9 cellular contexts compared by ENCODE assay signal in the genomic region with DNA sequence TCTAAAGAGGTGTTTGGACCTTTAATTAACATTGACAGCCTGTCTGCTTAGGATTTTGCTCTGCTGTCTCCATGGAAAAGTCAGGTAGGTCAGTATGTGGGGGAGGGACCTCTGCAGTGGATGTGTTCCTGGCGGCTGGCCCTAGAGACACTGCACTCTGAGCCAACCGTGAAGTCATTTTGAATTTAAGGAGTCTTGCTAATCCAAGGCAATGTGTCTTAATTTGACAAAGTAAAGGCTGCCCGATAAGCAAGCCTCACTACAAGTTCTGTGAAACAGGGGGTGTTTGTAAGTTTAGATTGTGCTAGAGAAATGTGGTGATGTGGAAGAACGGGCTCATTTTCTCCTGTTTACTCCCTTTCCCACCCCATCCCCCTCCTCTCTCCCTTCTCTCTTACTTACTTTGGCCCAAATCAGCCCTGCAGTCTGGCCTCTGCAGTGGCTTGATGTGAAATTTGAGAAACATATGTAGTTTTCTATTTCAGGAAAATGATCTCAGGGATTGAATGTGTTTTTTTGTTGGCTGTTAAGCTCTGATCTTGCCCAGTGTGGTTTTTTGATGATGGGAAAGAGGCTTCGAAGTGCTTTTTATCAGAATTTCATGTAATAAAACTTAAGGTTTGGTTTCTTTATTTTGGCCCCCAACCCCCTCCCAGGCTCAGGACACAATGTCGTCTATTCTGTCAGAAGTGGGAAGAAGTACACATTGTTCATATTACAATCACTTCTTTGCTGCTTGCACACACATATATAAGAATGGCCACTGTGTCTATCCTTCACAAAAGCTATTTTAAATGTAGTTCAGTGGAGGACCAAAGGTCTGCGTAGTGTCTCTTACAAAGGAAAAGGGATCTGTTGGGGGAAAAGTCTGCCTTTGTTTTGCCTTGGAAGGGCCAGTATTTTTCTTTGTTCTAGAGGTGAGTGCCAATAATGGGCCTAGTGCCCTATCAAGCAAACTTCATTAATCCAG.
DNase-seq lines count a peak whose midpoint lies in the region; ATAC-seq and TF ChIP-seq lines count a peak whose summit lies in the region.
"Had no signal": no experiment of that assay in that cellular context is flagged by ENCODE, and none has a peak within 500 bp of the region (broad histone marks: within the 10 kb centered on the region; RNA-seq: fewer than 3 reads in every experiment).

No MANE protein-coding gene starts in this region.

- H3K4me3 Mint-ChIP-seq in chondrocyte (ENCODE audit: unreplicated experiment), result peak overlapping the region; percentile 58

- peaks cover 59% of the 10 kb centered on the region for H3K4me1 Mint-ChIP-seq in chondrocyte (ENCODE audit: low read depth)

- peak overlapping the region; percentile 97 for H3K27ac Mint-ChIP-seq in chondrocyte (ENCODE audit: unreplicated experiment)

- no peaks in the 10 kb centered on the region for H3K36me3 ChIP-seq in left lung

- no peaks in the 10 kb centered on the region for H3K9me3 ChIP-seq in left lung

- H3K27me3 Mint-ChIP-seq in chondrocyte (ENCODE audit: low read depth), result no peaks in the 10 kb centered on the region

- H3K4me1 ChIP-seq in left lung, result peaks cover 7 to 14% of the 10 kb centered on the region in 2 donors

- ATAC-seq in left lung (peak; percentile 91), HG03571 (IDR thresholded peaks at IDR 0.05; ENCODE audit: unreplicated experiment) (no peak), GM21447 (IDR thresholded peaks at IDR 0.05; ENCODE audit: unreplicated experiment) (no peak)

- intact Hi-C loops in left lung (cut with DNase I), result no loop called here

- H3K27ac ChIP-seq in left lung (peak overlapping the region; percentile 48 to 80), temporal lobe (ENCODE audit: low read depth, low read length) (peak overlapping the region; percentile 62)
- H3K27ac ChIP-seq: 22Rv1 had no signal

- no peak overlapping the region for H3K4me3 ChIP-seq in left lung

- H3K27me3 ChIP-seq in left lung, result no peaks in the 10 kb centered on the region

- no peaks in the 10 kb centered on the region for H3K9me3 Mint-ChIP-seq in chondrocyte (ENCODE audit: low read depth)

- no peak for TF ChIP-seq CTCF in chondrocyte (IDR thresholded peaks at IDR 0.05)
- TF ChIP-seq CTCF in left lung (IDR thresholded peaks at IDR 0.05), result no peak

- peak; percentile 23 for DNase-seq in DMS79 treated with DMSO at 0.1 percent for 48 hours (lab: John Stamatoyannopoulos, UW)
- no peak for DNase-seq in DMS79 (lab: John Stamatoyannopoulos, UW)
- no peak for DNase-seq in chondrocyte (ENCODE audit: low spot score)
- peak in 1 of 2 donors; percentile 52 for DNase-seq in left lung
- no peak for DNase-seq in NCI-H1930 (lab: John Stamatoyannopoulos, UW)

- H3K36me3 Mint-ChIP-seq in chondrocyte (ENCODE audit: low read depth), result no peaks in the 10 kb centered on the region
